ENCODE assay signal across 29 cellular contexts in genomic region chr16:13269905-13270528, GRCh38.
"Had no signal": no experiment of that assay in that cellular context is flagged by ENCODE, and none has a peak within 500 bp of the region (broad histone marks: within the 10 kb centered on the region; RNA-seq: fewer than 3 reads in every experiment).

No MANE protein-coding gene starts in this region.

- H3K4me1 ChIP-seq: esophagus squamous epithelium, heart right ventricle, pancreas, testis, tibial artery, upper lobe of left lung had no signal

- H3K9me3 ChIP-seq: esophagus squamous epithelium, heart right ventricle, pancreas, testis, tibial artery, upper lobe of left lung had no signal

- H3K27ac Mint-ChIP-seq: effector memory CD8-positive, alpha-beta T cell; immature natural killer cell; memory B cell; natural killer cell; stimulated activated effector memory CD8-positive, alpha-beta T cell treated with anti-CD3 and anti-CD28 coated beads, Interleukin-12 subunit alpha, Interleukin-12 subunit beta, amount 100 ng/mL, for 72 hours had no signal

- H3K27me3 ChIP-seq: testis, tibial artery, upper lobe of left lung had no signal

- H3K27me3 Mint-ChIP-seq: effector memory CD8-positive, alpha-beta T cell had no signal

- H3K27ac ChIP-seq: esophagus squamous epithelium, heart right ventricle, pancreas, testis, tibial artery, upper lobe of left lung had no signal

- H3K4me3 Mint-ChIP-seq: effector memory CD8-positive, alpha-beta T cell; immature natural killer cell; memory B cell; natural killer cell; stimulated activated effector memory CD8-positive, alpha-beta T cell treated with anti-CD3 and anti-CD28 coated beads, Interleukin-12 subunit alpha, Interleukin-12 subunit beta, amount 100 ng/mL, for 72 hours had no signal

- H3K36me3 ChIP-seq: esophagus squamous epithelium, heart right ventricle, pancreas, tibial artery, upper lobe of left lung had no signal

- DNase-seq: cortex of kidney; effector memory CD8-positive, alpha-beta T cell; erythroblast; esophagus squamous epithelium; foreskin melanocyte; glutamatergic neuron; heart right ventricle; hypothalamus; immature natural killer cell; islet precursor cell; kidney glomerular epithelial cell; left colon; left ventricle myocardium superior; natural killer cell; occipital lobe; pancreas; stimulated activated CD4-positive, alpha-beta T cell treated with anti-CD3 and anti-CD28 coated beads, Interleukin-12 subunit alpha, Interleukin-12 subunit beta, amount 100 ng/mL, for 4 hours; stimulated activated CD4-positive, alpha-beta T cell treated with anti-CD3 and anti-CD28 coated beads, Interleukin-1b, Interleukin-23, amount 100 ng/mL, for 48 hours; stimulated activated CD4-positive, alpha-beta T cell treated with anti-CD3 and anti-CD28 coated beads, Interleukin-4, amount 100 ng/mL, for 24 hours; stimulated activated naive CD4-positive, alpha-beta T cell treated with Interleukin-2 at 50 U/mL for 16 hours; substantia nigra; testis; tibial artery; upper lobe of left lung had no signal

- ATAC-seq: effector memory CD8-positive, alpha-beta T cell; heart right ventricle; left colon; left ventricle myocardium superior; natural killer cell; pancreas; sciatic nerve; stimulated activated effector memory CD8-positive, alpha-beta T cell treated with anti-CD3 and anti-CD28 coated beads, Interleukin-12 subunit alpha, Interleukin-12 subunit beta, amount 100 ng/mL, for 72 hours had no signal

- H3K4me3 ChIP-seq: esophagus squamous epithelium, heart right ventricle, lung, pancreas, smooth muscle cell, testis, tibial artery, upper lobe of left lung had no signal

- H3K36me3 Mint-ChIP-seq: immature natural killer cell; memory B cell; natural killer cell; stimulated activated effector memory CD8-positive, alpha-beta T cell treated with anti-CD3 and anti-CD28 coated beads, Interleukin-12 subunit alpha, Interleukin-12 subunit beta, amount 100 ng/mL, for 72 hours had no signal

- H3K4me1 Mint-ChIP-seq: immature natural killer cell; memory B cell; natural killer cell; stimulated activated effector memory CD8-positive, alpha-beta T cell treated with anti-CD3 and anti-CD28 coated beads, Interleukin-12 subunit alpha, Interleukin-12 subunit beta, amount 100 ng/mL, for 72 hours had no signal
